In the genomic region with DNA sequence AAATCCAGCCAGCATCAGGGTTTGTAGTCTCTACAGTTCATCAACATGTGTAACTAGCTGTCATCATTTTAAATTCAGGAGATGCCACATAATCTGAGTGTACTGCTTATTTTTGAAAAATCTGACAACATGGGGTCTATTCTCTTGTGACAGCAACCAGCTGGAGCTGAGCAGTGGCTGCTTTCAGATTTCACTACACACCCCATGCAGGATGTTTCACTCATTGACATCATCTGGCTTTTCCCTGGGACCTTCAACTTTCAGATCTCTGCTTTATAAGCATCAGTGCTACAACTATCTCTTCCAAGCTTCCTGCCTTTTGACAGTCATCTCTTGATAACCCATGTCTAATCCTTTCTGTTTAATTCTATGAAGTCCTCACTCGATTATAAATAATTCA, we compare ENCODE assay signal across 19 cellular contexts. TPM values are rescaled to one million over a fixed set of nuclear protein-coding genes. Genes with fewer than 3 reads are reported as not detected.
DNase-seq lines count a peak whose midpoint lies in the region; ATAC-seq and TF ChIP-seq lines count a peak whose summit lies in the region.
"Had no signal": no experiment of that assay in that cellular context is flagged by ENCODE, and none has a peak within 500 bp of the region (broad histone marks: within the 10 kb centered on the region; RNA-seq: fewer than 3 reads in every experiment).

No MANE protein-coding gene starts in this region.

- peak overlapping the region; percentile 29; the same call in 1 of the 2 replicates for H2AK5ac ChIP-seq in IMR-90 (ENCODE audit: low read depth, low read length)

- peak overlapping the region; percentile 14; the same call in 1 of the 2 replicates for H2BK120ac ChIP-seq in IMR-90 (ENCODE audit: low read depth, low read length)

- no peak overlapping the region for H2BK5ac ChIP-seq in IMR-90 (ENCODE audit: low read depth, low read length, poor library complexity, severe bottlenecking)

- H3K4ac ChIP-seq in IMR-90 (ENCODE audit: low read depth, low read length): peak overlapping the region; percentile 70; the same call in 1 of the 2 replicates

- POLR2A ChIA-PET in A673 (lab: Charles Lee; ENCODE audit: low non-redundant PET) (no interaction called here), IMR-90 (lab: Charles Lee; ENCODE audit: unreplicated experiment) (no interaction called here)

- no peaks in the 10 kb centered on the region for H3K79me1 ChIP-seq in IMR-90 (ENCODE audit: low read depth in 1 of 2, low read length in 2 of 2)

- no peak overlapping the region for H3K56ac ChIP-seq in IMR-90 (ENCODE audit: extremely low read depth, insufficient read depth, low read length)

- H3K36me3 Mint-ChIP-seq in glutamatergic neuron (ENCODE audit: unreplicated experiment): peaks cover 20% of the 10 kb centered on the region
- H3K36me3 Mint-ChIP-seq in activated naive CD4-positive, alpha-beta T cell treated with anti-CD3 and anti-CD28 coated beads, Interleukin-2, amount 50 U/mL, for 72 hours: no peaks in the 10 kb centered on the region
- H3K36me3 Mint-ChIP-seq: CD14-positive monocyte; CD4-positive, alpha-beta memory T cell; IgD-negative memory B cell had no signal

- no peak overlapping the region for H3K23ac ChIP-seq in IMR-90 (ENCODE audit: low read depth, low read length)

- H3K9me3 ChIP-seq in A673 (ENCODE audit: low read depth, low read length, poor library complexity, severe bottlenecking) (peaks cover 7% of the 10 kb centered on the region), IMR-90 (ENCODE audit: control insufficient read depth, insufficient read depth, low read length) (peaks cover 2% of the 10 kb centered on the region; the same call in 1 of the 2 replicates), WERI-Rb-1 (ENCODE audit: severe bottlenecking) (peaks cover 8% of the 10 kb centered on the region), gastrocnemius medialis (no peaks in the 10 kb centered on the region)
- H3K9me3 ChIP-seq: A549 had no signal

- no peaks in the 10 kb centered on the region for H4K20me1 ChIP-seq in IMR-90 (ENCODE audit: insufficient read depth, low read length)
- H4K20me1 ChIP-seq: BLaER1 had no signal

- ATAC-seq in IMR-90 (ENCODE audit: low read depth): peak; percentile 44
- ATAC-seq in activated naive CD4-positive, alpha-beta T cell treated with anti-CD3 and anti-CD28 coated beads, Interleukin-2, amount 50 U/mL, for 72 hours: no peak
- ATAC-seq in gastrocnemius medialis: no peak
- ATAC-seq: A549, GM23338 had no signal

- H2BK20ac ChIP-seq in IMR-90 (ENCODE audit: low read depth, low read length): peak overlapping the region; percentile 59; the same call in 1 of the 2 replicates

- no peaks in the 10 kb centered on the region for H3K4me1 ChIP-seq in A673 (ENCODE audit: insufficient read depth, low read length, poor library complexity, severe bottlenecking)
- 0 out of 2 replicates have a peak, but pooled peaks cover 7% of the 10 kb centered on the region for H3K4me1 ChIP-seq in IMR-90 (ENCODE audit: control insufficient read depth, insufficient read depth, low read length)
- no peaks in the 10 kb centered on the region for H3K4me1 ChIP-seq in gastrocnemius medialis
- H3K4me1 ChIP-seq: A549, BLaER1 had no signal

- peak overlapping the region; percentile 29; the same call in 2 of the 3 replicates for H2BK15ac ChIP-seq in IMR-90 (ENCODE audit: low read depth, low read length)

- H3K4me3 ChIP-seq in A673 (ENCODE audit: low read depth, low read length, poor library complexity, severe bottlenecking) (no peak overlapping the region), IMR-90 (ENCODE audit: insufficient read depth, low read depth, low read length) (no peak overlapping the region), WERI-Rb-1 (ENCODE audit: low read depth, low read length) (no peak overlapping the region), gastrocnemius medialis (no peak overlapping the region)
- H3K4me3 ChIP-seq: A549, BLaER1, GM23338 had no signal

- peaks cover 2% of the 10 kb centered on the region for H3K27me3 Mint-ChIP-seq in glutamatergic neuron (ENCODE audit: unreplicated experiment)
- H3K27me3 Mint-ChIP-seq: IgD-negative memory B cell had no signal

- no peak overlapping the region for H3K18ac ChIP-seq in IMR-90 (ENCODE audit: low read depth, low read length)

- H3K9me1 ChIP-seq in IMR-90 (ENCODE audit: insufficient read depth, low read length): peaks cover 6% of the 10 kb centered on the region; the same call in 1 of the 2 replicates

- CTCF ChIA-PET in A673 (lab: Charles Lee) (no interaction called here), IMR-90 (lab: Yijun Ruan, JAX) (interaction anchor here (1.0 kb wide), 1 partner anchor 9 kb away, joined by 3 read pairs; no protein-coding TSS in a partner anchor)

- no peak for TF ChIP-seq RAD21 in IMR-90 (IDR thresholded peaks at IDR 0.05; ENCODE audit: low read length)

- peak overlapping the region; percentile 22 for H3K27ac Mint-ChIP-seq in glutamatergic neuron (ENCODE audit: unreplicated experiment)
- no peak overlapping the region for H3K27ac Mint-ChIP-seq in activated naive CD4-positive, alpha-beta T cell treated with anti-CD3 and anti-CD28 coated beads, Interleukin-2, amount 50 U/mL, for 72 hours
- H3K27ac Mint-ChIP-seq: CD14-positive monocyte; CD4-positive, alpha-beta memory T cell; GM23338; IgD-negative memory B cell had no signal

- dilution Hi-C loops in IMR-90 (cut with HindIII; ENCODE audit: low sequenced_read_pairs, unreplicated experiment): no loop called here

- peaks cover 2% of the 10 kb centered on the region for H3K9me3 Mint-ChIP-seq in glutamatergic neuron (ENCODE audit: unreplicated experiment)
- H3K9me3 Mint-ChIP-seq in activated naive CD4-positive, alpha-beta T cell treated with anti-CD3 and anti-CD28 coated beads, Interleukin-2, amount 50 U/mL, for 72 hours: no peaks in the 10 kb centered on the region
- H3K9me3 Mint-ChIP-seq: CD4-positive, alpha-beta memory T cell; GM23338 had no signal

- H3K9ac ChIP-seq in IMR-90 (ENCODE audit: low read depth, low read length): no peak overlapping the region
- H3K9ac ChIP-seq: BLaER1 had no signal

- WGBS in IMR-90 (ENCODE audit: extremely low coverage in 2 of 2, insufficient read length in 1 of 2), 2 experiments: no CpG with 5 or more reads among the region's 1 CpG

- H2AFZ ChIP-seq in IMR-90 (replicated peaks; ENCODE audit: low read length, poor library complexity): no peak overlapping the region
- H2AFZ ChIP-seq: GM23338 had no signal

- peaks cover 10% of the 10 kb centered on the region for H3K4me1 Mint-ChIP-seq in glutamatergic neuron (ENCODE audit: low read depth, unreplicated experiment)
- H3K4me1 Mint-ChIP-seq: CD14-positive monocyte, GM23338 had no signal

- BruUV-seq in A673 (replicated peaks; lab: Mats Ljungman, UMichigan) (no TSS peak), IMR-90 (replicated peaks; lab: Mats Ljungman, UMichigan) (no TSS peak)

- DNase-seq in A673 (ENCODE audit: low spot score) (peak; percentile 48), IMR-90 (peak; percentile 31), WERI-Rb-1 (no peak), glutamatergic neuron (no peak), gastrocnemius medialis (no peak), NCI-H146 treated with DMSO at 0.1 percent for 48 hours (lab: John Stamatoyannopoulos, UW; ENCODE audit: unreplicated experiment) (no peak)
- no peak for DNase-seq in activated naive CD4-positive, alpha-beta T cell treated with anti-CD3 and anti-CD28 coated beads, Interleukin-2, amount 50 U/mL, for 72 hours (ENCODE audit: low spot score in 2 of 2)
- DNase-seq in effector CD4-positive, alpha-beta T cell: no peak
- DNase-seq: CD4-positive, alpha-beta memory T cell; DMS79 treated with DMSO at 0.1 percent for 48 hours; GF-D8; HCEC 1CT had no signal

- TF ChIP-seq POLR2A in IMR-90 (IDR thresholded peaks at IDR 0.05; ENCODE audit: low read depth, low read length) (no peak), gastrocnemius medialis (IDR thresholded peaks at IDR 0.05) (no peak)

- H4K5ac ChIP-seq in IMR-90 (ENCODE audit: low read depth, low read length): no peak overlapping the region

- H3K27me3 ChIP-seq in A673 (replicated peaks; ENCODE audit: insufficient read depth, low read depth, low read length, poor library complexity) (no peaks in the 10 kb centered on the region), IMR-90 (ENCODE audit: control insufficient read depth, insufficient read depth, low read length) (no peaks in the 10 kb centered on the region), WERI-Rb-1 (ENCODE audit: insufficient read depth, low read depth, severe bottlenecking) (no peaks in the 10 kb centered on the region), gastrocnemius medialis (no peaks in the 10 kb centered on the region)
- H3K27me3 ChIP-seq: BLaER1 had no signal

- H3K4me2 ChIP-seq in IMR-90 (ENCODE audit: low read depth, low read length): no peak overlapping the region
- H3K4me2 ChIP-seq: A549, BLaER1, GM23338 had no signal

- in situ Hi-C loops in IMR-90 (cut with MboI; ENCODE audit: low sequenced_read_pairs) (no loop called here), gastrocnemius medialis (cut with MboI; ENCODE audit: low sequenced_read_pairs in 4 of 4) (no loop called here)

- no peaks in the 10 kb centered on the region for H3K36me3 ChIP-seq in A673 (ENCODE audit: insufficient read depth, low read length, poor library complexity, severe bottlenecking)
- H3K36me3 ChIP-seq in IMR-90 (ENCODE audit: control insufficient read depth, insufficient read depth, low read length): no peaks in the 10 kb centered on the region
- no peaks in the 10 kb centered on the region for H3K36me3 ChIP-seq in WERI-Rb-1
- H3K36me3 ChIP-seq in gastrocnemius medialis: no peaks in the 10 kb centered on the region
- H3K36me3 ChIP-seq: BLaER1 had no signal

- H4K91ac ChIP-seq in IMR-90 (ENCODE audit: insufficient read depth, low read depth, low read length): no peak overlapping the region

- TF ChIP-seq CTCF in A673 (conservative IDR thresholded peaks at IDR 0.05; ENCODE audit: low read depth, low read length): no peak
- no peak for TF ChIP-seq CTCF in IMR-90 (conservative IDR thresholded peaks at IDR 0.05; ENCODE audit: low read depth, low read length)
- TF ChIP-seq CTCF in WERI-Rb-1 (IDR thresholded peaks at IDR 0.05; ENCODE audit: low read depth, low read length): no peak
- TF ChIP-seq CTCF in glutamatergic neuron (IDR thresholded peaks at IDR 0.05; ENCODE audit: partially characterized antibody, unreplicated experiment): no peak
- TF ChIP-seq CTCF in gastrocnemius medialis (IDR thresholded peaks at IDR 0.05 in 4 of 5, conservative IDR thresholded peaks at IDR 0.05 in 1 of 5): no peak

- intact Hi-C loops in A673 (cut with micrococcal nuclease; ENCODE audit: unreplicated experiment) (no loop called here), IMR-90 (cut with micrococcal nuclease) (no loop called here), gastrocnemius medialis (cut with DNase I; ENCODE audit: low total_unique reads) (no loop called here)

- H2AK9ac ChIP-seq in IMR-90 (replicated peaks; ENCODE audit: low read depth, low read length, poor library complexity): no peak overlapping the region

- H3K27ac ChIP-seq in A673 (ENCODE audit: low read depth, low read length, poor library complexity, severe bottlenecking) (peak overlapping the region; percentile 24), IMR-90 (ENCODE audit: insufficient read depth, low read length) (peak overlapping the region; percentile 21; the same call in 1 of the 2 replicates), WERI-Rb-1 (peak overlapping the region; percentile 69), gastrocnemius medialis (no peak overlapping the region)
- H3K27ac ChIP-seq: 22Rv1, A549, BLaER1 had no signal

- no peak overlapping the region for H3K4me3 Mint-ChIP-seq in glutamatergic neuron (ENCODE audit: unreplicated experiment)
- H3K4me3 Mint-ChIP-seq: CD14-positive monocyte; CD4-positive, alpha-beta memory T cell; GM23338 had no signal

- H4K8ac ChIP-seq in IMR-90 (ENCODE audit: low read depth in 2 of 2, low read length in 2 of 2): 0 out of 4 replicates have a peak overlapping the region, but pooled peaks of 1 of the 2 experiments have one; percentile 15

- peak overlapping the region; percentile 44; the same call in 1 of the 2 replicates for H3K14ac ChIP-seq in IMR-90 (replicated peaks; ENCODE audit: low read depth, low read length)

RNA-seq across cellular contexts. Expression of a gene that starts 50.3 kb away (rescaled TPM):
- not detected in 2 replicates for total RNA-seq in A673 (2021)
- total RNA-seq in IMR-90 (2012; rRNA removed): not detected in 2 replicates
- not detected in 2 replicates for polyA plus RNA-seq in IMR-90 (2012; rRNA removed)
- 0.04 TPM in 1 of 2 replicates, not detected in the other for polyA plus RNA-seq in IMR-90 (2012; cell fraction: cytosol; rRNA removed)
- not detected in 2 replicates for polyA plus RNA-seq in IMR-90 (2012; cell fraction: nucleus; rRNA removed; ENCODE audit: low replicate concordance)
- total RNA-seq in glutamatergic neuron (ENCODE audit: unreplicated experiment): not detected
- not detected for total RNA-seq in activated naive CD4-positive, alpha-beta T cell treated with anti-CD3 and anti-CD28 coated beads, Interleukin-2, amount 50 U/mL, for 72 hours
- under 1 TPM in 3 of 4 donors, not detected in 1; 0.36 to 0.86 (median 0.51) TPM for total RNA-seq in gastrocnemius medialis
- total RNA-seq: CD4-positive, alpha-beta memory T cell; GM23338 had no signal
- polyA plus RNA-seq: A549; AG04450; CD14-positive monocyte; CD4-positive, alpha-beta memory T cell; GM23338; IgD-negative memory B cell had no signal

Comparison
In these comparisons a context has a peak if more than half of its experiments do, and no peak if none do; other contexts are left out.
1. DNase-seq: peak in A673 (single experiment) and IMR-90 (single experiment); none in WERI-Rb-1 (single experiment), glutamatergic neuron (single experiment), activated naive CD4-positive, alpha-beta T cell treated with anti-CD3 and anti-CD28 coated beads, Interleukin-2, amount 50 U/mL, for 72 hours (0 of 2), gastrocnemius medialis (0 of 2), effector CD4-positive, alpha-beta T cell (single experiment) and NCI-H146 treated with DMSO at 0.1 percent for 48 hours (single experiment).
2. H3K27ac ChIP-seq: peak in A673 (single experiment), IMR-90 (single experiment) and WERI-Rb-1 (single experiment); none in gastrocnemius medialis (0 of 4).